ENCODE assay signal across 20 cellular contexts in genomic region chr2:232721882-232722281, GRCh38. TPM values are rescaled to one million over a fixed set of nuclear protein-coding genes. Genes with fewer than 3 reads are reported as not detected.
A peak's percentile ranks its signal among the peaks of the same experiment; 100 is the strongest.
DNase-seq lines count a peak whose midpoint lies in the region; ATAC-seq and TF ChIP-seq lines count a peak whose summit lies in the region.
"Had no signal": no experiment of that assay in that cellular context is flagged by ENCODE, and none has a peak within 500 bp of the region (broad histone marks: within the 10 kb centered on the region; RNA-seq: fewer than 3 reads in every experiment).

No MANE protein-coding gene starts in this region.

- peak overlapping the region; percentile 33 for H3K4me2 ChIP-seq in Loucy (ENCODE audit: low read depth, low read length, poor library complexity, severe bottlenecking)
- H3K4me2 ChIP-seq: A549 had no signal

- peaks cover 42% of the 10 kb centered on the region for H3K79me2 ChIP-seq in Loucy (ENCODE audit: insufficient read depth, low read length)

- 34 to 54% (median 50%) methylated on average over 2 of the region's 2 CpGs for WGBS in spleen, 5 donors

- H3K4me3 Mint-ChIP-seq in activated CD8-positive, alpha-beta memory T cell treated with anti-CD3 and anti-CD28 coated beads, Interleukin-2, amount 10 ng/mL, durations not matched to agents 7 days and 5 days = peak overlapping the region; percentile 13
- H3K4me3 Mint-ChIP-seq in activated naive CD8-positive, alpha-beta T cell treated with anti-CD3 and anti-CD28 coated beads, Interleukin-2, amount 50 U/mL, for 24 hours = no peak overlapping the region

- no peaks in the 10 kb centered on the region for H3F3A ChIP-seq in Loucy (ENCODE audit: low read depth)

- no peak overlapping the region for H3K9ac ChIP-seq in Loucy (ENCODE audit: low read depth, low read length, poor library complexity, severe bottlenecking)

- H3K27me3 ChIP-seq in Loucy (ENCODE audit: insufficient read depth, low read length, poor library complexity, severe bottlenecking) = no peaks in the 10 kb centered on the region
- no peaks in the 10 kb centered on the region for H3K27me3 ChIP-seq in spleen (replicated peaks in 1 of 7)
- H3K27me3 ChIP-seq: heart right ventricle, tibial nerve had no signal

- peaks cover 3% of the 10 kb centered on the region for H3K9me3 Mint-ChIP-seq in activated CD8-positive, alpha-beta memory T cell treated with anti-CD3 and anti-CD28 coated beads, Interleukin-2, amount 10 ng/mL, durations not matched to agents 7 days and 5 days (ENCODE audit: low read depth)
- peaks cover 10% of the 10 kb centered on the region for H3K9me3 Mint-ChIP-seq in activated naive CD8-positive, alpha-beta T cell treated with anti-CD3 and anti-CD28 coated beads, Interleukin-2, amount 50 U/mL, for 24 hours

- intact Hi-C loops in spleen (cut with DNase I; ENCODE audit: low total_unique reads) = no loop called here

- CTCF ChIA-PET in activated CD8-positive, alpha-beta memory T cell treated with anti-CD3 and anti-CD28 coated beads, Interleukin-2, amount 10 ng/mL, durations not matched to agents 7 days and 5 days (lab: Charles Lee) = no interaction called here

- no peak for DNase-seq in activated CD8-positive, alpha-beta memory T cell treated with anti-CD3 and anti-CD28 coated beads, Interleukin-2, amount 10 ng/mL, durations not matched to agents 7 days and 5 days
- DNase-seq in activated CD8-positive, alpha-beta memory T cell treated with anti-CD3 and anti-CD28 coated beads for 24 hours = no peak
- DNase-seq in activated naive CD8-positive, alpha-beta T cell treated with anti-CD3 and anti-CD28 coated beads, Interleukin-2, amount 50 U/mL, for 24 hours = no peak
- DNase-seq in spleen (no peak), cerebellar nuclear complex (lab: John Stamatoyannopoulos, UW) (no peak), pons (ENCODE audit: low spot score) (no peak), DMS114 treated with DMSO at 0.1 percent for 48 hours (lab: John Stamatoyannopoulos, UW; ENCODE audit: unreplicated experiment) (no peak)
- DNase-seq: activated CD4-positive, CD25-positive, alpha-beta regulatory T cell; amygdala; heart right ventricle; NCI-H1694 treated with DMSO at 0.1 percent for 48 hours; NCI-H446 treated with DMSO at 0.1 percent for 48 hours had no signal

- TF ChIP-seq CTCF in Loucy (conservative IDR thresholded peaks at IDR 0.05; ENCODE audit: low read length) = no peak
- no peak for TF ChIP-seq CTCF in spleen (IDR thresholded peaks at IDR 0.05 in 8 of 11, conservative IDR thresholded peaks at IDR 0.05 in 3 of 11)

- H2AFZ ChIP-seq in Loucy (ENCODE audit: low read length) = no peak overlapping the region

- H3K9me2 ChIP-seq in Loucy (replicated peaks; ENCODE audit: low read depth, low read length) = no peaks in the 10 kb centered on the region

- peak; percentile 54 for ATAC-seq in activated CD8-positive, alpha-beta memory T cell treated with anti-CD3 and anti-CD28 coated beads, Interleukin-2, amount 10 ng/mL, durations not matched to agents 7 days and 5 days
- ATAC-seq in activated naive CD8-positive, alpha-beta T cell treated with anti-CD3 and anti-CD28 coated beads, Interleukin-2, amount 50 U/mL, for 24 hours = no peak
- ATAC-seq: A549, heart right ventricle had no signal

- H3K36me3 ChIP-seq in Loucy (ENCODE audit: insufficient read depth, low read length) = peaks cover 46% of the 10 kb centered on the region; the same call in 1 of the 2 replicates
- H3K36me3 ChIP-seq in spleen = peaks cover 0 to 98% (median 20%) of the 10 kb centered on the region in 6 donors

- H3K4me1 ChIP-seq in Loucy (ENCODE audit: insufficient read depth, low read length, poor library complexity, severe bottlenecking) (peaks cover 20% of the 10 kb centered on the region), spleen (peaks cover 8 to 61% (median 26%) of the 10 kb centered on the region in 6 donors)
- H3K4me1 ChIP-seq: A549 had no signal

- no peak for TF ChIP-seq POLR2A in spleen (IDR thresholded peaks at IDR 0.05)

- H3K27me3 Mint-ChIP-seq in activated CD8-positive, alpha-beta memory T cell treated with anti-CD3 and anti-CD28 coated beads, Interleukin-2, amount 10 ng/mL, durations not matched to agents 7 days and 5 days = no peaks in the 10 kb centered on the region
- H3K27me3 Mint-ChIP-seq in activated naive CD8-positive, alpha-beta T cell treated with anti-CD3 and anti-CD28 coated beads, Interleukin-2, amount 50 U/mL, for 24 hours = no peaks in the 10 kb centered on the region

- H3K27ac Mint-ChIP-seq in activated CD8-positive, alpha-beta memory T cell treated with anti-CD3 and anti-CD28 coated beads, Interleukin-2, amount 10 ng/mL, durations not matched to agents 7 days and 5 days = peak overlapping the region; percentile 79
- H3K27ac Mint-ChIP-seq in activated naive CD8-positive, alpha-beta T cell treated with anti-CD3 and anti-CD28 coated beads, Interleukin-2, amount 50 U/mL, for 24 hours = peak overlapping the region; percentile 35

- peak overlapping the region in 5 of 8 donors; percentile 5 to 66 (median 28) for H3K27ac ChIP-seq in spleen
- H3K27ac ChIP-seq: A549, heart right ventricle, tibial nerve had no signal

- no peak overlapping the region for H3K4me3 ChIP-seq in Loucy (ENCODE audit: low read length, poor library complexity, severe bottlenecking)
- no peak overlapping the region for H3K4me3 ChIP-seq in spleen
- H3K4me3 ChIP-seq: A549, HAP-1, heart right ventricle, lung, tibial nerve had no signal

- peaks cover 60% of the 10 kb centered on the region for H3K36me3 Mint-ChIP-seq in activated CD8-positive, alpha-beta memory T cell treated with anti-CD3 and anti-CD28 coated beads, Interleukin-2, amount 10 ng/mL, durations not matched to agents 7 days and 5 days
- H3K36me3 Mint-ChIP-seq in activated naive CD8-positive, alpha-beta T cell treated with anti-CD3 and anti-CD28 coated beads, Interleukin-2, amount 50 U/mL, for 24 hours (ENCODE audit: low read depth) = peaks cover 61% of the 10 kb centered on the region

- H3K4me1 Mint-ChIP-seq in activated CD8-positive, alpha-beta memory T cell treated with anti-CD3 and anti-CD28 coated beads, Interleukin-2, amount 10 ng/mL, durations not matched to agents 7 days and 5 days = peaks cover 24% of the 10 kb centered on the region
- H3K4me1 Mint-ChIP-seq in activated naive CD8-positive, alpha-beta T cell treated with anti-CD3 and anti-CD28 coated beads, Interleukin-2, amount 50 U/mL, for 24 hours = peaks cover 27% of the 10 kb centered on the region

- H3K9me3 ChIP-seq in Loucy (ENCODE audit: insufficient read depth, low read depth, low read length) = no peaks in the 10 kb centered on the region
- H3K9me3 ChIP-seq in spleen = peaks cover 0 to 3% (median 0%) of the 10 kb centered on the region in 8 donors
- H3K9me3 ChIP-seq: A549, HAP-1, tibial nerve had no signal

- peaks cover 18% of the 10 kb centered on the region for H4K20me1 ChIP-seq in Loucy (ENCODE audit: insufficient read depth, low read length, poor library complexity, severe bottlenecking)

RNA-seq across cellular contexts. Expression of gene GIGYF2, which starts 24.8 kb away (rescaled TPM):
- total RNA-seq in activated CD8-positive, alpha-beta memory T cell treated with anti-CD3 and anti-CD28 coated beads, Interleukin-2, amount 10 ng/mL, durations not matched to agents 7 days and 5 days = 10 to 100 TPM; 57.2 to 63.8 TPM
- 100 to 1,000 TPM in 3 of 7 donors, 10 to 100 TPM in 4; 73.0 to 116 (median 100.0) TPM for total RNA-seq in spleen
- 10 to 100 TPM in 1 of 3 donors, 1 to 10 TPM in 2; 7.3 to 18.5 (median 9.2) TPM for polyA plus RNA-seq in spleen

RNA-seq across cellular contexts. Expression of gene KCNJ13, which starts 54.5 kb away (rescaled TPM):
- total RNA-seq in activated CD8-positive, alpha-beta memory T cell treated with anti-CD3 and anti-CD28 coated beads, Interleukin-2, amount 10 ng/mL, durations not matched to agents 7 days and 5 days = not detected
- not detected for total RNA-seq in spleen
- polyA plus RNA-seq in spleen = under 1 TPM in 1 of 3 donors, not detected in 2; 0.08 TPM
- total RNA-seq: heart right ventricle, HT1080, M059J, myocyte, tibial nerve had no signal
- polyA plus RNA-seq: A549, heart right ventricle, lung had no signal
